26 cellular contexts compared by ENCODE assay signal in the genomic region with DNA sequence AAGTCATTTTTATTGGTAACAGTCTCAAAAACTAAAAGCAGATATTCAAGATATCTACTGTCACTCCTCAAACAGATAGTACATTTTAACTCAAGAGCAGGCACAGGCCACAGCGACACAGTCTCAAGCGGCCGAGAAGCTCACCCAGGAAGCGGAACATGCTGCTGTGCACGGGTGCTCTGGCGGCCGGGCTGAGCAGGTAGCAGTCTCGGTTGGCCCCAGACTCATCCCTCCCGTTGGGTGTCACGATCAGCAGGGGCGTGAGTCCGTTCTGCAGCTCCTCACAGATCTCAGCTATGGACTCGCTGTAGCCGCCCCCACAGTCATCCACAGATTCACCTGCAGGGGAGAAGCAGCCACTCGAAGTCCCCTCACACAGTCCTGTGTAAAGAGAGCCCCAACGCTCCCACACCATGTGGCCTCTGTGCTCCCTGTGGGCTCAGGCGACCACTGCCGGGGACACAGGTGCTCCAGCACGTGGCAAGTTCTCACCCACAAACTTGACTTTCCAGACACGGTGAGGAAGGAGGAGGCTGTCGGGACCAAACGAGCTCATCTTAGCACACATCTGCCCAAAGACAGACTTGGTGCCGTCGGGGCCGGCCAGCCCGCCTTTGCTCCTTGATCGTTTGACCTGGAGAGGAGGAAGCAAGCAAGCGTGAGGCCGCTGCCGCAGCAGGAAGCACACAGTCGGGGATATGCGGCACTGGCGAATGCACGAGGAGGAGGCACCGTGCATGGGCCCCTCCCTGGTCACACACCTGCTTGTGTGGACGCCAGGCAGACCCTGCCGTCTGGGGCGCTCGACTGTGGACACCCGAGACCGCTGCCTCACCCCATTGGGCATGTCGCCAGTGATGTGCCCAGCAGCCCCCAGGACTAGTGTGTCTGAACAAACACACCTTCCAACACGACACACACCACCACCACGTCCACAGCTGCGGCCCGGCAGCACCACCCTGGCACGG. TPM values are rescaled to one million over a fixed set of nuclear protein-coding genes. Genes with fewer than 3 reads are reported as not detected.
DNase-seq lines count a peak whose midpoint lies in the region; ATAC-seq, FAIRE-seq and TF ChIP-seq lines count a peak whose summit lies in the region.
"Had no signal": no experiment of that assay in that cellular context is flagged by ENCODE, and none has a peak within 500 bp of the region (broad histone marks: within the 10 kb centered on the region; RNA-seq: fewer than 3 reads in every experiment).

No MANE protein-coding gene starts in this region.

- H3K4me1 ChIP-seq in osteoblast (ENCODE audit: insufficient read depth, low read length), result peaks cover 2% of the 10 kb centered on the region

- H3K27me3 ChIP-seq in osteoblast (ENCODE audit: insufficient read depth, low read length), result no peaks in the 10 kb centered on the region

- H4K20me1 ChIP-seq in osteoblast (ENCODE audit: insufficient read depth, low read length), result peaks cover 11% of the 10 kb centered on the region

- H3K9me3 Mint-ChIP-seq in activated naive CD4-positive, alpha-beta T cell treated with anti-CD3 and anti-CD28 coated beads, Interleukin-2, amount 10 ng/mL, durations not matched to agents 7 days and 5 days, result no peaks in the 10 kb centered on the region

- H3K79me2 ChIP-seq in osteoblast (ENCODE audit: insufficient read depth, low read length), result no peaks in the 10 kb centered on the region

- H2AFZ ChIP-seq in osteoblast (ENCODE audit: low read length), result no peak overlapping the region
- H2AFZ ChIP-seq: GM23248 had no signal

- no peak for TF ChIP-seq CTCF in osteoblast (IDR thresholded peaks at IDR 0.05; ENCODE audit: extremely low read depth, low read depth, low read length)

- no peaks in the 10 kb centered on the region for H3K27me3 Mint-ChIP-seq in activated naive CD4-positive, alpha-beta T cell treated with anti-CD3 and anti-CD28 coated beads, Interleukin-2, amount 10 ng/mL, durations not matched to agents 7 days and 5 days
- H3K27me3 Mint-ChIP-seq: B cell; CD4-positive, CD25-positive, alpha-beta regulatory T cell had no signal

- H3K4me3 Mint-ChIP-seq in activated naive CD4-positive, alpha-beta T cell treated with anti-CD3 and anti-CD28 coated beads, Interleukin-2, amount 10 ng/mL, durations not matched to agents 7 days and 5 days, result no peak overlapping the region
- H3K4me3 Mint-ChIP-seq: B cell; CD4-positive, CD25-positive, alpha-beta regulatory T cell had no signal

- DNase-seq in activated naive CD4-positive, alpha-beta T cell treated with anti-CD3 and anti-CD28 coated beads, Interleukin-2, amount 10 ng/mL, durations not matched to agents 7 days and 5 days, result peak; percentile 10
- no peak for DNase-seq in activated naive CD4-positive, alpha-beta T cell treated with anti-CD3 and anti-CD28 coated beads, Interleukin-2, amount 50 U/mL, for 16 hours
- DNase-seq in islet precursor cell (peak; percentile 50), osteoblast (ENCODE audit: insufficient read length, low spot score, missing footprints) (peak; percentile 59), urothelium cell line (ENCODE audit: low spot score) (no peak), NCI-H1092 (lab: John Stamatoyannopoulos, UW) (no peak), UCSD-AML1 (lab: John Stamatoyannopoulos, UW; ENCODE audit: unreplicated experiment) (no peak)
- DNase-seq: CD4-positive, CD25-positive, alpha-beta regulatory T cell; DMS153; GDM1; GM23248; IMR-90; Karpas-422; MM.1S; NCI-H1092 treated with DMSO at 0.1 percent for 48 hours; NCI-H146; NCI-H2029 treated with DMSO at 0.1 percent for 48 hours; NCI-H510A treated with DMSO at 0.1 percent for 48 hours; PC-3; RPMI8226; SIG-M5 had no signal

- H3K27ac ChIP-seq in osteoblast (ENCODE audit: low read depth, low read length), result no peak overlapping the region
- H3K27ac ChIP-seq: GM23248 had no signal

- peaks cover 17% of the 10 kb centered on the region for H3K36me3 Mint-ChIP-seq in activated naive CD4-positive, alpha-beta T cell treated with anti-CD3 and anti-CD28 coated beads, Interleukin-2, amount 10 ng/mL, durations not matched to agents 7 days and 5 days

- no peak overlapping the region for H3K4me2 ChIP-seq in osteoblast (ENCODE audit: insufficient read depth, low read length)

- peaks cover 9% of the 10 kb centered on the region for H3K4me1 Mint-ChIP-seq in activated naive CD4-positive, alpha-beta T cell treated with anti-CD3 and anti-CD28 coated beads, Interleukin-2, amount 10 ng/mL, durations not matched to agents 7 days and 5 days
- H3K4me1 Mint-ChIP-seq: B cell had no signal

- no peaks in the 10 kb centered on the region for H3K9me3 ChIP-seq in osteoblast (ENCODE audit: low read depth, low read length)

- no peak overlapping the region for H3K4me3 ChIP-seq in osteoblast (ENCODE audit: insufficient read depth, low read length)
- H3K4me3 ChIP-seq: GM23248 had no signal

- no peak overlapping the region for H3K27ac Mint-ChIP-seq in activated naive CD4-positive, alpha-beta T cell treated with anti-CD3 and anti-CD28 coated beads, Interleukin-2, amount 10 ng/mL, durations not matched to agents 7 days and 5 days
- H3K27ac Mint-ChIP-seq: B cell had no signal

- H3K36me3 ChIP-seq in osteoblast (ENCODE audit: insufficient read depth, low read length), result peaks cover 71% of the 10 kb centered on the region

- ATAC-seq in GM19455 (IDR thresholded peaks at IDR 0.05; ENCODE audit: unreplicated experiment), result no peak
- ATAC-seq: PC-3 had no signal

- CTCF ChIA-PET in activated naive CD4-positive, alpha-beta T cell treated with anti-CD3 and anti-CD28 coated beads, Interleukin-2, amount 10 ng/mL, durations not matched to agents 7 days and 5 days (lab: Charles Lee), result no interaction called here

- peak; percentile 27 for FAIRE-seq in urothelium cell line (lab: Jason Lieb, UNC)
- FAIRE-seq: HTR-8/SVneo had no signal

RNA-seq across cellular contexts. Expression of gene OCA2, which starts 17.7 kb away (rescaled TPM):
- not detected in 2 replicates for total RNA-seq in osteoblast
- total RNA-seq: A172; CD4-positive, CD25-positive, alpha-beta regulatory T cell; Daoy; GM23248; PC-3 had no signal

Comparison
In these comparisons a context has a peak if more than half of its experiments do, and no peak if none do; other contexts are left out.
1. DNase-seq: peak in activated naive CD4-positive, alpha-beta T cell treated with anti-CD3 and anti-CD28 coated beads, Interleukin-2, amount 10 ng/mL, durations not matched to agents 7 days and 5 days (single experiment), islet precursor cell (single experiment) and osteoblast (single experiment); none in activated naive CD4-positive, alpha-beta T cell treated with anti-CD3 and anti-CD28 coated beads, Interleukin-2, amount 50 U/mL, for 16 hours (single experiment), urothelium cell line (single experiment), NCI-H1092 (single experiment) and UCSD-AML1 (single experiment).